In the genomic region with DNA sequence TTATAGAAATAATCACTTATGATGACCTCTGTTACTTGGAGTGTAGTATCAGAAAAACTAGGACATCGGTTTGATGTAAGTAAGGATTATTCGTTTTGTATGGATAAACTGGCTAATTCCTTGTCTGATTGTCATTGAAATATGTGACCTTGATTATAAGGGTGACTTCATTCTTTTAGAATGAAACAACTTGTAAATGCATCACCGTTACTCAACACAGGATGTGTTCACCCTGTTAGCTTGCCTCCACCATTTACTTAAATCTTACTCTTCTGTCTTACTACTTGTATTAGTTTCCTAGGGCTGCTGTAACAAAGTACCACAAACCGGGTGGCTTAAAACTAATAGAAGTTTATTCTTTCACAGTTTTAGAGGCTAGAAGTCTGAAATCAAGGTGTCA, we compare ENCODE assay signal across 19 cellular contexts. TPM values are rescaled to one million over a fixed set of nuclear protein-coding genes. Genes with fewer than 3 reads are reported as not detected.
DNase-seq lines count a peak whose midpoint lies in the region; ATAC-seq and TF ChIP-seq lines count a peak whose summit lies in the region.
"Had no signal": no experiment of that assay in that cellular context is flagged by ENCODE, and none has a peak within 500 bp of the region (broad histone marks: within the 10 kb centered on the region; RNA-seq: fewer than 3 reads in every experiment).

No MANE protein-coding gene starts in this region.

- H3F3A ChIP-seq in PC-3 (ENCODE audit: low read length, unreplicated experiment) = no peaks in the 10 kb centered on the region

- intact Hi-C loops in mammary epithelial cell (cut with micrococcal nuclease) = no loop called here
- intact Hi-C loops in breast epithelium (cut with DNase I; ENCODE audit: low total_unique reads) = no loop called here
- intact Hi-C loops in PC-3 (cut with micrococcal nuclease) = no loop called here

- TF ChIP-seq CTCF in mammary epithelial cell (conservative IDR thresholded peaks at IDR 0.05 in 1 of 2, IDR thresholded peaks at IDR 0.05 in 1 of 2; ENCODE audit: extremely low read depth in 1 of 2, insufficient read depth in 1 of 2, low read depth in 1 of 2, low read length in 2 of 2) (no peak), breast epithelium (IDR thresholded peaks at IDR 0.05) (no peak), PC-3 (conservative IDR thresholded peaks at IDR 0.05; ENCODE audit: low read depth, low read length) (no peak)

- peaks cover 2% of the 10 kb centered on the region for H3K36me3 ChIP-seq in mammary epithelial cell (ENCODE audit: insufficient read depth, low read length)
- H3K36me3 ChIP-seq in breast epithelium = no peaks in the 10 kb centered on the region
- 0 out of 2 replicates have a peak, but pooled peaks cover 2% of the 10 kb centered on the region for H3K36me3 ChIP-seq in PC-3 (ENCODE audit: low read depth, low read length)
- H3K36me3 ChIP-seq: ascending aorta, HAP-1, ovary, SJCRH30, thyroid gland had no signal

- H2AFZ ChIP-seq in mammary epithelial cell (ENCODE audit: low read depth, low read length) (no peak overlapping the region), PC-3 (ENCODE audit: low read length) (no peak overlapping the region)

- BruUV-seq in mammary epithelial cell (replicated peaks; lab: Mats Ljungman, UMichigan) = no TSS peak
- BruUV-seq in PC-3 (replicated peaks; lab: Mats Ljungman, UMichigan) = no TSS peak

- no peak for TF ChIP-seq POLR2A in breast epithelium (IDR thresholded peaks at IDR 0.05)

- H3K27me3 ChIP-seq in mammary epithelial cell (ENCODE audit: insufficient read depth, low read length) (no peaks in the 10 kb centered on the region), breast epithelium (no peaks in the 10 kb centered on the region), PC-3 (ENCODE audit: low read length) (no peaks in the 10 kb centered on the region)
- H3K27me3 ChIP-seq: ascending aorta, ovary, SJCRH30, thyroid gland had no signal

- dilution Hi-C loops in mammary epithelial cell (cut with HindIII; ENCODE audit: low sequenced_read_pairs) = no loop called here

- in situ Hi-C loops in mammary epithelial cell (cut with MboI; ENCODE audit: low sequenced_read_pairs in 2 of 2) = no loop called here

- POLR2A ChIA-PET in PC-3 (lab: Charles Lee; ENCODE audit: unreplicated experiment) = no interaction called here

- H3K9me3 ChIP-seq in mammary epithelial cell (replicated peaks; ENCODE audit: insufficient read depth, low read length) (no peaks in the 10 kb centered on the region), breast epithelium (no peaks in the 10 kb centered on the region), PC-3 (ENCODE audit: low read length) (no peaks in the 10 kb centered on the region)
- H3K9me3 ChIP-seq: ascending aorta, ovary, SJCRH30, thyroid gland had no signal

- H3K27ac ChIP-seq in mammary epithelial cell (ENCODE audit: insufficient read depth, low read depth, low read length) (no peak overlapping the region), breast epithelium (no peak overlapping the region), PC-3 (ENCODE audit: low read length) (no peak overlapping the region)
- H3K27ac ChIP-seq: ascending aorta, ovary, SJCRH30, thyroid gland had no signal

- CTCF ChIA-PET in mammary epithelial cell (lab: Charles Lee; ENCODE audit: low non-redundant PET) (no interaction called here), PC-3 (lab: Charles Lee) (no interaction called here)

- 85% methylated on average over 4 of the region's 4 CpGs for WGBS in mammary epithelial cell (ENCODE audit: low coverage, missing lambda C conversion rate)

- no peaks in the 10 kb centered on the region for H3K9me2 ChIP-seq in PC-3 (replicated peaks; ENCODE audit: low read length)

- H3K79me2 ChIP-seq in mammary epithelial cell (ENCODE audit: insufficient read depth, low read length) = peaks cover 48% of the 10 kb centered on the region
- 0 out of 2 replicates have a peak, but pooled peaks cover 3% of the 10 kb centered on the region for H3K79me2 ChIP-seq in PC-3 (ENCODE audit: low read length)

- H3K4me1 ChIP-seq in mammary epithelial cell (ENCODE audit: insufficient read depth, low read length) (no peaks in the 10 kb centered on the region), breast epithelium (no peaks in the 10 kb centered on the region), PC-3 (ENCODE audit: insufficient read depth, low read length) (peaks cover 8% of the 10 kb centered on the region; the same call in 1 of the 2 replicates)
- H3K4me1 ChIP-seq: ascending aorta, thyroid gland had no signal

- H4K20me1 ChIP-seq in mammary epithelial cell (ENCODE audit: insufficient read depth, low read length) (no peaks in the 10 kb centered on the region), PC-3 (ENCODE audit: low read length) (no peaks in the 10 kb centered on the region)

- H3K4me2 ChIP-seq in mammary epithelial cell (ENCODE audit: insufficient read depth, low read depth, low read length) = no peak overlapping the region
- no peak overlapping the region for H3K4me2 ChIP-seq in PC-3 (ENCODE audit: low read length)

- H3K9ac ChIP-seq in mammary epithelial cell (ENCODE audit: insufficient read depth, low read length) = no peak overlapping the region
- no peak overlapping the region for H3K9ac ChIP-seq in PC-3 (ENCODE audit: low read length)

- DNase-seq in mammary epithelial cell (peak; percentile 6), breast epithelium (ENCODE audit: low spot score in 2 of 2) (no peak), PC-3 (peak; percentile 33), dermis blood vessel endothelial cell (peak; percentile 43), renal cortical epithelial cell (ENCODE audit: low read depth) (peak; percentile 36), NCI-H1930 (lab: John Stamatoyannopoulos, UW) (no peak), anterior cingulate cortex (lab: John Stamatoyannopoulos, UW) (no peak), retina (no peak)
- DNase-seq: activated CD4-positive, alpha-beta T cell treated with anti-CD3 and anti-CD28 coated beads, Interleukin-2, amount 10 ng/mL, durations not matched to agents 7 days and 5 days; activated T-cell treated with anti-CD3 and anti-CD28 coated beads, Interleukin-2, amount 50 U/mL, for 4 hours; hypothalamus; NCI-H526; ovary; SJCRH30; thyroid gland had no signal

- H3K4me3 ChIP-seq in mammary epithelial cell (replicated peaks in 1 of 3; ENCODE audit: insufficient read depth in 1 of 3, low read depth in 2 of 3, low read length in 3 of 3) (no peak overlapping the region), breast epithelium (no peak overlapping the region), PC-3 (ENCODE audit: low read length) (no peak overlapping the region)
- H3K4me3 ChIP-seq: ascending aorta, HAP-1, ovary, SJCRH30, thyroid gland had no signal

- peak; percentile 58 for ATAC-seq in PC-3
- ATAC-seq: esophagus mucosa, left lobe of liver had no signal

RNA-seq across cellular contexts. Expression of a gene that starts 7.9 kb away (rescaled TPM):
- 10 to 100 TPM; 20.8 to 41.7 TPM for total RNA-seq in mammary epithelial cell
- 8.2 TPM for polyA plus RNA-seq in mammary epithelial cell
- polyA minus RNA-seq in mammary epithelial cell = 21.0 TPM
- total RNA-seq in breast epithelium = 10 to 100 TPM; 17.4 to 62.9 (median 42.1) TPM
- total RNA-seq in PC-3 (2014; rRNA removed) = 22.5 and 24.0 TPM in 2 replicates
- total RNA-seq in dermis blood vessel endothelial cell = 17.9 and 23.6 TPM in 2 replicates
- total RNA-seq in renal cortical epithelial cell = 12.3 and 20.2 TPM in 2 replicates

RNA-seq across cellular contexts. Expression of a gene that starts 14.6 kb away (rescaled TPM):
- total RNA-seq in mammary epithelial cell (10 to 100 TPM; 10.2 to 23.7 TPM), breast epithelium (10 to 100 TPM; 15.2 to 23.3 (median 20.0) TPM), PC-3 (2014; rRNA removed) (4.5 and 5.3 TPM in 2 replicates), dermis blood vessel endothelial cell (10.4 and 11.2 TPM in 2 replicates), renal cortical epithelial cell (7.1 and 19.1 TPM in 2 replicates)
- 13.5 TPM for polyA plus RNA-seq in mammary epithelial cell
- 54.3 TPM for polyA minus RNA-seq in mammary epithelial cell

Comparison
In these comparisons a context has a peak if more than half of its experiments do, and no peak if none do; other contexts are left out.
1. DNase-seq: peak in mammary epithelial cell (single experiment), PC-3 (single experiment), dermis blood vessel endothelial cell (single experiment) and renal cortical epithelial cell (single experiment); none in breast epithelium (0 of 2), NCI-H1930 (0 of 2), anterior cingulate cortex (0 of 58) and retina (single experiment).